ENCODE assay signal across 8 cellular contexts in the genomic region with DNA sequence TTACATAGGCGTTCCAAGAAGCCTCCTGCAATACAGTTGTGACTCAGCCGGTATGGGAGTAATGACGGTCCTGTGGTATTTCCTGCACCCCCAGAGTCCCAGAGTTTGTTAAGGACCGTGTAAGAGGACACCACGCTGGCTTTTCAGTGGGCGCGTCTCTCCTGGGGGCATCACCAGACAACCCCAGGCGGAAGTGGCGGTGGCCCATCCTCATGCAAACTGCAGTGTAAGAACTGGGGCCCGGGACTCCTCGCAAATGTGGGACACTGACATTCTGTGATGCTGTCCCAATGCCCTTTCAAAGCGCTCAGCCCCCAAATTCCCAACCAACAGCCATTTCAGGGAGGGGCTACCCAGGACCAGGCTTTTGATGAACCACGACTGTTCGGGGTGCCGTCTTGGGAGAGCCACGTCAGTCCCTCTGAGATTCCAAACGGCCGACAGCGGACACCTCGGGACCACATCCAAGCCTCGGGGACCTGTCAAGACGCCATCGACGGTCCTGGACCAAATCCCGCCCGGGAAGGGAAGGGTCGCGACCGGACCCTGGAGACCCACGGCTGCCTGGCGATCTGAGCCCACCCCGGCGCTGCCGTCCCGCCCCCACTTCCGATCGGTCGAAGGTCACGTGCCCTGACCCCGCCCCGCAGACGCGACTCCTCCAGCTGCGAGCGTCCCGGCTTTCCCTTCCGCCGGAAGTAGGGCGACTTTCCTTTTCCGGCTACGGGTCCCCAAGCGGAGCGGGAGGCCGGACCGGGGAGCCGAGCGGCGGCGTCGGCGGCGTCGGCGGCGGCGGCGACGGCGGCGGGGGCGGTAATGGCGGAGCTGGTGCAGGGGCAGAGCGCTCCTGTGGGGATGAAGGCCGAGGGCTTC. TPM values are rescaled to one million over a fixed set of nuclear protein-coding genes. Genes with fewer than 3 reads are reported as not detected.
DNase-seq lines count a peak whose midpoint lies in the region; TF ChIP-seq lines count a peak whose summit lies in the region.

A gene with protein sequence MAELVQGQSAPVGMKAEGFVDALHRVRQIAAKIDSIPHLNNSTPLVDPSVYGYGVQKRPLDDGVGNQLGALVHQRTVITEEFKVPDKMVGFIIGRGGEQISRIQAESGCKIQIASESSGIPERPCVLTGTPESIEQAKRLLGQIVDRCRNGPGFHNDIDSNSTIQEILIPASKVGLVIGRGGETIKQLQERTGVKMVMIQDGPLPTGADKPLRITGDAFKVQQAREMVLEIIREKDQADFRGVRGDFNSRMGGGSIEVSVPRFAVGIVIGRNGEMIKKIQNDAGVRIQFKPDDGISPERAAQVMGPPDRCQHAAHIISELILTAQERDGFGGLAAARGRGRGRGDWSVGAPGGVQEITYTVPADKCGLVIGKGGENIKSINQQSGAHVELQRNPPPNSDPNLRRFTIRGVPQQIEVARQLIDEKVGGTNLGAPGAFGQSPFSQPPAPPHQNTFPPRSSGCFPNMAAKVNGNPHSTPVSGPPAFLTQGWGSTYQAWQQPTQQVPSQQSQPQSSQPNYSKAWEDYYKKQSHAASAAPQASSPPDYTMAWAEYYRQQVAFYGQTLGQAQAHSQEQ (plus strand): TSS at position 713 of the 873 bp plus-strand sequence. CDS start 104 bp downstream, at position 817.

- no peaks in the 10 kb centered on the region for H3K9me3 ChIP-seq in MG63
- no peaks in the 10 kb centered on the region for H3K9me3 ChIP-seq in stomach

- peak in 1 of 4 donors; percentile 51 for TF ChIP-seq POLR2A in stomach (IDR thresholded peaks at IDR 0.05)

- WGBS in stomach, 5 donors: 0 to 1% (median 0%) methylated on average over 21 to 74 of the region's 74 CpGs

- H3K36me3 ChIP-seq in H7 (replicated peaks; ENCODE audit: control insufficient read depth, insufficient read depth, low read length): peaks cover 2% of the 10 kb centered on the region; the same call in 1 of the 2 replicates
- peaks cover 21% of the 10 kb centered on the region for H3K36me3 ChIP-seq in MG63
- peaks cover 0 to 16% (median 9%) of the 10 kb centered on the region in 4 donors for H3K36me3 ChIP-seq in stomach

- H3K27ac Mint-ChIP-seq in neural crest cell (ENCODE audit: unreplicated experiment): peak within 1 kb of the TSS; percentile 69

- peaks cover 13% of the 10 kb centered on the region for H3K27me3 Mint-ChIP-seq in neural crest cell (ENCODE audit: low read depth)

- H3K36me3 Mint-ChIP-seq in neural crest cell (ENCODE audit: low read depth): no peaks in the 10 kb centered on the region

- peak within 1 kb of the TSS; percentile 95 for H3K4me3 ChIP-seq in H7 (ENCODE audit: insufficient read depth, low read depth, low read length)
- H3K4me3 ChIP-seq in MG63: peak within 1 kb of the TSS; percentile 78
- H3K4me3 ChIP-seq in stomach: peak within 1 kb of the TSS; percentile 80 to 99 (median 90)

- TF ChIP-seq CTCF in neural crest cell (conservative IDR thresholded peaks at IDR 0.05) (no peak), stomach (IDR thresholded peaks at IDR 0.05) (no peak)

- peak within 1 kb of the TSS; percentile 88 for H3K4me3 Mint-ChIP-seq in neural crest cell

- intact Hi-C loops in stomach (cut with DNase I; ENCODE audit: low total_unique reads): no loop called here

- H3K27ac ChIP-seq in stomach: peak within 1 kb of the TSS; percentile 90 to 94 (median 94)

- peaks cover 13 to 53% (median 38%) of the 10 kb centered on the region in 4 donors for H3K4me1 ChIP-seq in stomach

- H3K4me1 Mint-ChIP-seq in neural crest cell: peaks cover 34% of the 10 kb centered on the region

- TF ChIP-seq EP300 in stomach (IDR thresholded peaks at IDR 0.05): no peak

- H3K27me3 ChIP-seq in H7 (ENCODE audit: control insufficient read depth, insufficient read depth, low read length) (no peaks in the 10 kb centered on the region), MG63 (no peaks in the 10 kb centered on the region), stomach (no peaks in the 10 kb centered on the region)

- DNase-seq in EH (ENCODE audit: low read depth) (peak; percentile 96), H7 (peak; percentile 98), MG63 (peak; percentile 93), SHP77 treated with DMSO at 0.1 percent for 48 hours (lab: John Stamatoyannopoulos, UW) (peak; percentile 45), fibroblast of the conjunctiva (ENCODE audit: low read depth) (peak; percentile 63), neural crest cell (ENCODE audit: low read depth, low spot score) (peak; percentile 86), stomach (peak; percentile 94)
- peak; percentile 96 for DNase-seq in activated effector memory CD4-positive, alpha-beta T cell treated with anti-CD3 and anti-CD28 coated beads, Interleukin-2, amount 50 U/mL, for 16 hours

- H3K9me3 Mint-ChIP-seq in neural crest cell: no peaks in the 10 kb centered on the region

RNA-seq across cellular contexts. Expression of the gene that starts here (rescaled TPM):
- total RNA-seq in H7 (2014; rRNA removed; shearing (Covaris generic)): 43.9 and 56.0 TPM in 2 replicates
- 30.3 and 35.8 TPM in 2 replicates for total RNA-seq in MG63 (2014; rRNA removed; shearing (Covaris generic); ENCODE audit: low replicate concordance)
- 66.3 and 67.7 TPM in 2 replicates for total RNA-seq in neural crest cell
- 10 to 100 TPM in 4 of 5 donors, 1 to 10 TPM in 1; 5.8 to 59.3 (median 42.4) TPM for total RNA-seq in stomach
- 10 to 100 TPM; 16.7 to 24.3 (median 17.1) TPM for polyA plus RNA-seq in stomach

Comparison
In these comparisons a context has a peak if more than half of its experiments do, and no peak if none do; other contexts are left out.
1. Peak in every context shown above with its lines: DNase-seq, H3K4me3 ChIP-seq and H3K27ac ChIP-seq.
2. DNase-seq: peak in every context shown above with its lines; median percentile 98 in H7; 96 in EH; 96 in activated effector memory CD4-positive, alpha-beta T cell treated with anti-CD3 and anti-CD28 coated beads, Interleukin-2, amount 50 U/mL, for 16 hours; 94 in stomach; 93 in MG63; 86 in neural crest cell; 63 in fibroblast of the conjunctiva; 45 in SHP77 treated with DMSO at 0.1 percent for 48 hours.